Comparison of ENCODE assay signal across 1 cellular context in the genomic region with DNA sequence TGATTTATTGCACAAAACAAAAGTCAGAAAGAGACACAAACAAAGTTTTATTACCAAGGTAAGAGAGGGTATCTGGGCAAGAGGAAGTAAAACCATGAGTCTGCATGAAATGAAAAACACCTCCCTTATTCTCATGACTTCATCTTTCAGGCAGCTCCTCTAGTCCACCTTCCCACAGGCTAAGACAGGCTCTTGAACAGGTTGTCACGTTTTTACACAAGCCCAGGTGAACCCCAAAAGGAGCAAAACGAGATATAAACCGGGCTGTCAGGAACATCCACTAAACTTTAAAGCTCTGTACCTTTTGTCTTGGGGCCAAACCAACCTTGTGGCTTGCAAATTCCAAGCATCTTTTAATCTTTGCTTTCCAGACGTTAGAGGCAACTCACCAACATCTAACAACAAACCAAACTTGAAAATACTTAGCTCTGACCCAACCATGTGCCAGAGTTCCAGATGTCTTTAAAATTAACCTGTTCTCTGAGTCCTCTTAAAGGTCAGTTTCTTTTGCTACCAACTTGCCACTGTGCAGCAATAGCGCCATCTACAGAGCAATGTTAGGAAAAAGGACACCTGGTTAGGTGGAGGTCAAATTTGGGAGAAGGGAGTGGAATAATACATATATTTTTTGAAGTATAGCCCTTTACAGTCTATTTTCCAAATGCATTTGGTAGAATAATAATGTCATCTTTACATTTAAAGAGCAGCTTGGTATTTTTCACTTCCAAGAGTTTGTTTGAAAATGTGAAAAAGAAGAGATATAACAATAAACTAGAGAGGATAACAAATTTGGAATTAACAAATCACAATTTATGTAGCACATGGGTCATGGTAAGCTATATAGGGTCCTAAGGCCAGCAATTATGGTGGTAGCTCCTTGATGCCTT.
A peak's percentile ranks its signal among the peaks of the same experiment; 100 is the strongest.
TF ChIP-seq lines count a peak whose summit lies in the region.

No MANE protein-coding gene starts in this region.

TF ChIP-seq in GM12878, 131 proteins besides CTCF, POLR2A, EP300 and RAD21 (continued from another document):
- TF ChIP-seq KDM1A (IDR thresholded peaks at IDR 0.05; ENCODE audit: borderline replicate concordance) (no peak), SUPT20H (IDR thresholded peaks at IDR 0.05; ENCODE audit: borderline replicate concordance, control insufficient read depth, low read depth, low read length) (no peak), PAX5 (IDR thresholded peaks at IDR 0.05; ENCODE audit: borderline replicate concordance, low read depth, low read length) (no peak), NR2F1 (conservative IDR thresholded peaks at IDR 0.05) (0 out of 2 replicates have a peak, but pooled peaks have one; percentile 39), CREM (IDR thresholded peaks at IDR 0.05; ENCODE audit: low read depth) (no peak), ESRRA (IDR thresholded peaks at IDR 0.05; ENCODE audit: low read length) (peak; percentile 18; the same call in 1 of the 2 replicates), CBX5 (IDR thresholded peaks at IDR 0.05; ENCODE audit: low read depth) (no peak), BRCA1 (IDR thresholded peaks at IDR 0.05; ENCODE audit: low read depth, low read length) (no peak), TARDBP (IDR thresholded peaks at IDR 0.05; ENCODE audit: borderline replicate concordance) (no peak), ZSCAN29 (IDR thresholded peaks at IDR 0.05) (no peak), POLR2AphosphoS5 (IDR thresholded peaks at IDR 0.05; ENCODE audit: low read length) (no peak), NFIC (IDR thresholded peaks at IDR 0.05; ENCODE audit: low read depth, low read length) (peak; percentile 75; the same call in 1 of the 2 replicates), TCF7 (IDR thresholded peaks at IDR 0.05; ENCODE audit: borderline replicate concordance) (no peak), CEBPB (IDR thresholded peaks at IDR 0.05; ENCODE audit: borderline replicate concordance in 1 of 2, low read depth in 2 of 2, low read length in 2 of 2) (no peak), RUNX3 (IDR thresholded peaks at IDR 0.05; ENCODE audit: low read length) (peak; percentile 29; the same call in 1 of the 2 replicates), RELA (IDR thresholded peaks at IDR 0.05; ENCODE audit: borderline replicate concordance, partially characterized antibody) (no peak), ZNF207 (IDR thresholded peaks at IDR 0.05; ENCODE audit: borderline replicate concordance) (no peak), RAD51 (IDR thresholded peaks at IDR 0.05) (no peak), NFYA (IDR thresholded peaks at IDR 0.05; ENCODE audit: borderline replicate concordance, low read depth, low read length) (no peak), JUNB (IDR thresholded peaks at IDR 0.05) (peak; percentile 64; the same call in 1 of the 2 replicates), HDAC6 (IDR thresholded peaks at IDR 0.05; ENCODE audit: unreplicated experiment) (no peak), NFXL1 (IDR thresholded peaks at IDR 0.05; ENCODE audit: borderline replicate concordance) (no peak), YBX1 (IDR thresholded peaks at IDR 0.05) (no peak)
- TF ChIP-seq, protein P1, sequence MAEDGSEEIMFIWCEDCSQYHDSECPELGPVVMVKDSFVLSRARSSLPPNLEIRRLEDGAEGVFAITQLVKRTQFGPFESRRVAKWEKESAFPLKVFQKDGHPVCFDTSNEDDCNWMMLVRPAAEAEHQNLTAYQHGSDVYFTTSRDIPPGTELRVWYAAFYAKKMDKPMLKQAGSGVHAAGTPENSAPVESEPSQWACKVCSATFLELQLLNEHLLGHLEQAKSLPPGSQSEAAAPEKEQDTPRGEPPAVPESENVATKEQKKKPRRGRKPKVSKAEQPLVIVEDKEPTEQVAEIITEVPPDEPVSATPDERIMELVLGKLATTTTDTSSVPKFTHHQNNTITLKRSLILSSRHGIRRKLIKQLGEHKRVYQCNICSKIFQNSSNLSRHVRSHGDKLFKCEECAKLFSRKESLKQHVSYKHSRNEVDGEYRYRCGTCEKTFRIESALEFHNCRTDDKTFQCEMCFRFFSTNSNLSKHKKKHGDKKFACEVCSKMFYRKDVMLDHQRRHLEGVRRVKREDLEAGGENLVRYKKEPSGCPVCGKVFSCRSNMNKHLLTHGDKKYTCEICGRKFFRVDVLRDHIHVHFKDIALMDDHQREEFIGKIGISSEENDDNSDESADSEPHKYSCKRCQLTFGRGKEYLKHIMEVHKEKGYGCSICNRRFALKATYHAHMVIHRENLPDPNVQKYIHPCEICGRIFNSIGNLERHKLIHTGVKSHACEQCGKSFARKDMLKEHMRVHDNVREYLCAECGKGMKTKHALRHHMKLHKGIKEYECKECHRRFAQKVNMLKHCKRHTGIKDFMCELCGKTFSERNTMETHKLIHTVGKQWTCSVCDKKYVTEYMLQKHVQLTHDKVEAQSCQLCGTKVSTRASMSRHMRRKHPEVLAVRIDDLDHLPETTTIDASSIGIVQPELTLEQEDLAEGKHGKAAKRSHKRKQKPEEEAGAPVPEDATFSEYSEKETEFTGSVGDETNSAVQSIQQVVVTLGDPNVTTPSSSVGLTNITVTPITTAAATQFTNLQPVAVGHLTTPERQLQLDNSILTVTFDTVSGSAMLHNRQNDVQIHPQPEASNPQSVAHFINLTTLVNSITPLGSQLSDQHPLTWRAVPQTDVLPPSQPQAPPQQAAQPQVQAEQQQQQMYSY (CRISPR knock-in tag; IDR thresholded peaks at IDR 0.05), result no peak
- TF ChIP-seq, protein P2, sequence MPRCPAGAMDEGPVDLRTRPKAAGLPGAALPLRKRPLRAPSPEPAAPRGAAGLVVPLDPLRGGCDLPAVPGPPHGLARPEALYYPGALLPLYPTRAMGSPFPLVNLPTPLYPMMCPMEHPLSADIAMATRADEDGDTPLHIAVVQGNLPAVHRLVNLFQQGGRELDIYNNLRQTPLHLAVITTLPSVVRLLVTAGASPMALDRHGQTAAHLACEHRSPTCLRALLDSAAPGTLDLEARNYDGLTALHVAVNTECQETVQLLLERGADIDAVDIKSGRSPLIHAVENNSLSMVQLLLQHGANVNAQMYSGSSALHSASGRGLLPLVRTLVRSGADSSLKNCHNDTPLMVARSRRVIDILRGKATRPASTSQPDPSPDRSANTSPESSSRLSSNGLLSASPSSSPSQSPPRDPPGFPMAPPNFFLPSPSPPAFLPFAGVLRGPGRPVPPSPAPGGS (IDR thresholded peaks at IDR 0.05; ENCODE audit: borderline replicate concordance, insufficient read depth, low read depth, low read length, poor library complexity, severe bottlenecking), result no peak
- TF ChIP-seq, protein P3, sequence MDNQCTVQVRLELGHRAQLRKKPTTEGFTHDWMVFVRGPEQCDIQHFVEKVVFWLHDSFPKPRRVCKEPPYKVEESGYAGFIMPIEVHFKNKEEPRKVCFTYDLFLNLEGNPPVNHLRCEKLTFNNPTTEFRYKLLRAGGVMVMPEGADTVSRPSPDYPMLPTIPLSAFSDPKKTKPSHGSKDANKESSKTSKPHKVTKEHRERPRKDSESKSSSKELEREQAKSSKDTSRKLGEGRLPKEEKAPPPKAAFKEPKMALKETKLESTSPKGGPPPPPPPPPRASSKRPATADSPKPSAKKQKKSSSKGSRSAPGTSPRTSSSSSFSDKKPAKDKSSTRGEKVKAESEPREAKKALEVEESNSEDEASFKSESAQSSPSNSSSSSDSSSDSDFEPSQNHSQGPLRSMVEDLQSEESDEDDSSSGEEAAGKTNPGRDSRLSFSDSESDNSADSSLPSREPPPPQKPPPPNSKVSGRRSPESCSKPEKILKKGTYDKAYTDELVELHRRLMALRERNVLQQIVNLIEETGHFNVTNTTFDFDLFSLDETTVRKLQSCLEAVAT (IDR thresholded peaks at IDR 0.05), result no peak
- TF ChIP-seq, protein P4, sequence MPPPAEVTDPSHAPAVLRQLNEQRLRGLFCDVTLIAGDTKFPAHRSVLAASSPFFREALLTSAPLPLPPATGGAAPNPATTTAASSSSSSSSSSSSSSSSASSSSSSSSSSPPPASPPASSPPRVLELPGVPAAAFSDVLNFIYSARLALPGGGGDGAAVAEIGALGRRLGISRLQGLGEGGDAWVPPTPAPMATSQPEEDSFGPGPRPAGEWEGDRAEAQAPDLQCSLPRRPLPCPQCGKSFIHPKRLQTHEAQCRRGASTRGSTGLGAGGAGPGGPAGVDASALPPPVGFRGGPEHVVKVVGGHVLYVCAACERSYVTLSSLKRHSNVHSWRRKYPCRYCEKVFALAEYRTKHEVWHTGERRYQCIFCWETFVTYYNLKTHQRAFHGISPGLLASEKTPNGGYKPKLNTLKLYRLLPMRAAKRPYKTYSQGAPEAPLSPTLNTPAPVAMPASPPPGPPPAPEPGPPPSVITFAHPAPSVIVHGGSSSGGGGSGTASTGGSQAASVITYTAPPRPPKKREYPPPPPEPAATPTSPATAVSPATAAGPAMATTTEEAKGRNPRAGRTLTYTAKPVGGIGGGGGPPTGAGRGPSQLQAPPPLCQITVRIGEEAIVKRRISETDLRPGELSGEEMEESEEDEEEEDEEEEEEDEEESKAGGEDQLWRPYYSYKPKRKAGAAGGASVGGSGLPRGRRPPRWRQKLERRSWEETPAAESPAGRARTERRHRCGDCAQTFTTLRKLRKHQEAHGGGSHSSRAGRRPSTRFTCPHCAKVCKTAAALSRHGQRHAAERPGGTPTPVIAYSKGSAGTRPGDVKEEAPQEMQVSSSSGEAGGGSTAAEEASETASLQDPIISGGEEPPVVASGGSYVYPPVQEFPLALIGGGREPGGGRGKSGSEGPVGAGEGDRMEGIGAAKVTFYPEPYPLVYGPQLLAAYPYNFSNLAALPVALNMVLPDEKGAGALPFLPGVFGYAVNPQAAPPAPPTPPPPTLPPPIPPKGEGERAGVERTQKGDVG (CRISPR knock-in tag; IDR thresholded peaks at IDR 0.05), result no peak
- TF ChIP-seq, protein P5, sequence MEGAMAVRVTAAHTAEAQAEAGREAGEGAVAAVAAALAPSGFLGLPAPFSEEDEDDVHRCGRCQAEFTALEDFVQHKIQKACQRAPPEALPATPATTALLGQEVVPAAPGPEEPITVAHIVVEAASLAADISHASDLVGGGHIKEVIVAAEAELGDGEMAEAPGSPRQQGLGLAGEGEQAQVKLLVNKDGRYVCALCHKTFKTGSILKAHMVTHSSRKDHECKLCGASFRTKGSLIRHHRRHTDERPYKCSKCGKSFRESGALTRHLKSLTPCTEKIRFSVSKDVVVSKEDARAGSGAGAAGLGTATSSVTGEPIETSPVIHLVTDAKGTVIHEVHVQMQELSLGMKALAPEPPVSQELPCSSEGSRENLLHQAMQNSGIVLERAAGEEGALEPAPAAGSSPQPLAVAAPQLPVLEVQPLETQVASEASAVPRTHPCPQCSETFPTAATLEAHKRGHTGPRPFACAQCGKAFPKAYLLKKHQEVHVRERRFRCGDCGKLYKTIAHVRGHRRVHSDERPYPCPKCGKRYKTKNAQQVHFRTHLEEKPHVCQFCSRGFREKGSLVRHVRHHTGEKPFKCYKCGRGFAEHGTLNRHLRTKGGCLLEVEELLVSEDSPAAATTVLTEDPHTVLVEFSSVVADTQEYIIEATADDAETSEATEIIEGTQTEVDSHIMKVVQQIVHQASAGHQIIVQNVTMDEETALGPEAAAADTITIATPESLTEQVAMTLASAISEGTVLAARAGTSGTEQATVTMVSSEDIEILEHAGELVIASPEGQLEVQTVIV (IDR thresholded peaks at IDR 0.05; ENCODE audit: borderline replicate concordance, partially characterized antibody), result no peak
